ENCODE assay signal across 22 cellular contexts in the genomic region with DNA sequence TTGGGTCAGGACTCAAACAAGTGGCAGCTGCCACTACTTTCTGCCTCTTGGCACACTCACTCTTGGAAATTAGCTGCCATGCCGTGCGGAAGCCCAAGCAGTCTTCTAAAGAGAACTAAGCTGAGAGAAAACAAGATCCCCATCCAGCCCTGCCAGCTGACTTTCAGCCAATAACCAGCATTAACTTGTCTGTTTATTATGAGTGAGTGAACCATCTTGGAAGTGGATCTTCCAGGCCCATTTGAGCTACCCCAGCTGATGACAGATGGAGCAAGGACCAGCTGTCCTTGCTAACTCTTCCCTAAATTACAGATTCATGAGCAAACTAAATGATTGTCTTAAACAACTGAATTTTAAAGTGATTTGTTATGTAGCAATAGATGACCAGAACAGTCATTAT.
"Had no signal": no experiment of that assay in that cellular context is flagged by ENCODE, and none has a peak within 500 bp of the region (broad histone marks: within the 10 kb centered on the region; RNA-seq: fewer than 3 reads in every experiment).

No MANE protein-coding gene starts in this region.

- H3K36me3 ChIP-seq: adrenal gland, breast epithelium had no signal

- ATAC-seq: activated CD8-positive, alpha-beta T cell treated with anti-CD3 and anti-CD28 coated beads, Interleukin-2, amount 10 ng/mL, durations not matched to agents 7 days and 5 days; WTC11 had no signal

- H3K4me3 ChIP-seq: adrenal gland, breast epithelium, PC-9 had no signal

- H3K4me1 ChIP-seq: adrenal gland, breast epithelium had no signal

- H3K27ac ChIP-seq: adrenal gland, breast epithelium, PC-9 had no signal

- H3K27me3 ChIP-seq: adrenal gland, breast epithelium had no signal

- H3K9me3 ChIP-seq: adrenal gland had no signal

- DNase-seq: activated CD4-positive, alpha-beta T cell treated with anti-CD3 and anti-CD28 coated beads for 48 hours; activated CD4-positive, alpha-beta T cell treated with anti-CD3 and anti-CD28 coated beads, Interleukin-2, amount 50 U/mL, for 4 hours; activated CD4-positive, CD25-positive, alpha-beta regulatory T cell treated with anti-CD3 and anti-CD28 coated beads, Interleukin-2, amount 50 U/mL, for 72 hours; activated CD8-positive, alpha-beta memory T cell treated with anti-CD3 and anti-CD28 coated beads, Interleukin-2, amount 50 U/mL, for 48 hours; activated CD8-positive, alpha-beta T cell treated with anti-CD3 and anti-CD28 coated beads, Interleukin-2, amount 10 ng/mL, durations not matched to agents 7 days and 5 days; activated naive CD4-positive, alpha-beta T cell treated with anti-CD3 and anti-CD28 coated beads, Interleukin-2, amount 50 U/mL, for 16 hours; activated naive CD8-positive, alpha-beta T cell treated with anti-CD3 and anti-CD28 coated beads, Interleukin-2, amount 10 ng/mL, durations not matched to agents 7 days and 5 days; activated T-cell treated with anti-CD3 and anti-CD28 coated beads, Interleukin-2, amount 50 U/mL, for 1 hour; adrenal gland; anterior cingulate cortex; caudate nucleus; Karpas-422; NCI-H1105 treated with DMSO at 0.1 percent for 48 hours; NCI-H1436 treated with DMSO at 0.1 percent for 48 hours; NCI-H2029; NCI-H2107; NCI-H526; NCI-H774; PC-9; SHP77 treated with DMSO at 0.1 percent for 48 hours had no signal
